24 cellular contexts compared by ENCODE assay signal in genomic region chr10:126109893-126110292, GRCh38.
DNase-seq lines count a peak whose midpoint lies in the region; ATAC-seq, FAIRE-seq and TF ChIP-seq lines count a peak whose summit lies in the region.
"Had no signal": no experiment of that assay in that cellular context is flagged by ENCODE, and none has a peak within 500 bp of the region (broad histone marks: within the 10 kb centered on the region; RNA-seq: fewer than 3 reads in every experiment).

No MANE protein-coding gene starts in this region.

- no peaks in the 10 kb centered on the region; the same call in 1 of the 2 replicates for H4K20me1 ChIP-seq in HepG2 (ENCODE audit: insufficient read depth, low read length)
- H4K20me1 ChIP-seq in K562 (replicated peaks; ENCODE audit: control insufficient read depth, insufficient read depth, low read length) = no peaks in the 10 kb centered on the region
- H4K20me1 ChIP-seq: BLaER1 had no signal

- POLR2A ChIA-PET in HepG2 (lab: Yijun Ruan, JAX) = no interaction called here
- POLR2A ChIA-PET in K562 (lab: Yijun Ruan, JAX) = no interaction called here

- WGBS in HepG2 (ENCODE audit: low lambda C conversion rate) = 18% methylated on average over 5 of the region's 5 CpGs
- WGBS in right lobe of liver (ENCODE audit: insufficient coverage, low coverage, low lambda C conversion rate, missing lambda C conversion rate) = 44% methylated on average over 5 of the region's 5 CpGs
- 0% methylated on average over 4 of the region's 5 CpGs for WGBS in K562 (ENCODE audit: insufficient coverage, low coverage, missing lambda C conversion rate)
- WGBS in tibial nerve, 2 donors = 53 to 69% methylated on average over 5 of the region's 5 CpGs

- DNase-seq in HepG2 (ENCODE audit: low spot score) (no peak), right lobe of liver (no peak), K562 (ENCODE audit: extremely low read depth in 1 of 4, low spot score in 3 of 4) (no peak), NCI-H2029 (lab: John Stamatoyannopoulos, UW) (no peak), retina (no peak), frontal cortex (ENCODE audit: low spot score in 2 of 2) (no peak), tibial nerve (ENCODE audit: low spot score in 2 of 2) (no peak)
- DNase-seq: 8988T; CD4-positive, alpha-beta memory T cell; COR-L47; DMS53; NCI-H1105; NCI-H2029 treated with DMSO at 0.1 percent for 48 hours; NCI-H446 treated with DMSO at 0.1 percent for 48 hours; NCI-H526; SHP77 had no signal

- H3K4me3 Mint-ChIP-seq in nephron = no peak overlapping the region
- H3K4me3 Mint-ChIP-seq: CD4-positive, alpha-beta memory T cell had no signal

- H3K36me3 Mint-ChIP-seq in nephron (ENCODE audit: low read depth) = peaks cover 13% of the 10 kb centered on the region

- no peak overlapping the region for H3K4me2 ChIP-seq in HepG2 (ENCODE audit: low read depth, low read length)
- no peak overlapping the region for H3K4me2 ChIP-seq in K562 (ENCODE audit: insufficient read depth, low read length)
- H3K4me2 ChIP-seq: BLaER1 had no signal

- H3K9me3 Mint-ChIP-seq in nephron = peaks cover 4% of the 10 kb centered on the region

- no TSS peak for BruUV-seq in HepG2 (replicated peaks; lab: Mats Ljungman, UMichigan)
- BruUV-seq in K562 (replicated peaks; lab: Mats Ljungman, UMichigan) = no TSS peak

- TF ChIP-seq POLR2A in HepG2 (IDR thresholded peaks at IDR 0.05; ENCODE audit: insufficient read depth in 1 of 2, low read depth in 2 of 2, low read length in 2 of 2) (no peak), right lobe of liver (IDR thresholded peaks at IDR 0.05) (no peak), K562 (conservative IDR thresholded peaks at IDR 0.05) (no peak), tibial nerve (IDR thresholded peaks at IDR 0.05) (no peak)

- H3K27ac ChIP-seq in HepG2 (ENCODE audit: extremely low read length, insufficient read depth, low read length) (no peak overlapping the region), right lobe of liver (no peak overlapping the region), K562 (ENCODE audit: extremely low read depth, low read depth, low read length) (no peak overlapping the region), tibial nerve (no peak overlapping the region)
- H3K27ac ChIP-seq: BLaER1, HL-60, RWPE1, SK-N-MC had no signal

- H3K9ac ChIP-seq in HepG2 (ENCODE audit: insufficient read depth, low read depth, low read length) = no peak overlapping the region
- no peak overlapping the region for H3K9ac ChIP-seq in K562 (ENCODE audit: insufficient read depth in 1 of 2, low read depth in 2 of 2, low read length in 2 of 2)
- H3K9ac ChIP-seq: BLaER1 had no signal

- ATAC-seq in HepG2 (no peak), right lobe of liver (no peak), K562 (no peak)
- ATAC-seq: Panc1 had no signal

- TF ChIP-seq RAD21 in HepG2 (CRISPR knock-in tag; IDR thresholded peaks at IDR 0.05) (no peak), K562 (CRISPR knock-in tag; conservative IDR thresholded peaks at IDR 0.05 in 1 of 2, IDR thresholded peaks at IDR 0.05 in 1 of 2) (no peak)

- CTCF ChIA-PET in HepG2 (lab: Yijun Ruan, JAX; ENCODE audit: low intra/inter-chr PET ratio, low total read pairs) = no interaction called here
- CTCF ChIA-PET in K562 (lab: Yijun Ruan, JAX; ENCODE audit: low intra/inter-chr PET ratio) = no interaction called here

- FAIRE-seq in HepG2 (lab: Jason Lieb, UNC) (no peak), K562 (lab: Jason Lieb, UNC) (no peak), frontal cortex (lab: Jason Lieb, UNC) (no peak)
- FAIRE-seq: G401.6, H54 had no signal

- H3K9me1 ChIP-seq in K562 (ENCODE audit: control insufficient read depth, insufficient read depth, low read length) = no peaks in the 10 kb centered on the region

- no peak for TF ChIP-seq CTCF in HepG2 (CRISPR knock-in tag; IDR thresholded peaks at IDR 0.05)
- TF ChIP-seq CTCF in right lobe of liver (IDR thresholded peaks at IDR 0.05) = no peak
- no peak for TF ChIP-seq CTCF in K562 (IDR thresholded peaks at IDR 0.05 in 2 of 3, conservative IDR thresholded peaks at IDR 0.05 in 1 of 3; ENCODE audit: insufficient read depth in 2 of 3, low read depth in 1 of 3, low read length in 3 of 3)
- no peak for TF ChIP-seq CTCF in nephron (IDR thresholded peaks at IDR 0.05; ENCODE audit: unreplicated experiment in 3 of 3)
- TF ChIP-seq CTCF in tibial nerve (IDR thresholded peaks at IDR 0.05) = no peak

- H3K79me2 ChIP-seq in HepG2 (ENCODE audit: insufficient read depth, low read length) (no peaks in the 10 kb centered on the region), K562 (ENCODE audit: control insufficient read depth, insufficient read depth, low read length) (no peaks in the 10 kb centered on the region)

- H2AFZ ChIP-seq in HepG2 (ENCODE audit: low read length) (no peak overlapping the region), K562 (ENCODE audit: low read depth, low read length) (no peak overlapping the region)

- in situ Hi-C loops in HepG2 (cut with HindIII; ENCODE audit: extremely low pct_ligation_motif_present, low pct_unique_long_range_greater_than_20kb) (no loop called here), K562 (cut with MboI) (no loop called here)

- no peaks in the 10 kb centered on the region for H3K4me1 ChIP-seq in HepG2 (ENCODE audit: insufficient read depth, low read length)
- no peaks in the 10 kb centered on the region for H3K4me1 ChIP-seq in right lobe of liver
- H3K4me1 ChIP-seq in K562 (replicated peaks in 1 of 2; ENCODE audit: control insufficient read depth in 2 of 2, insufficient read depth in 2 of 2, low read length in 2 of 2) = no peaks in the 10 kb centered on the region
- H3K4me1 ChIP-seq in tibial nerve = peaks cover 0 to 10% (median 2%) of the 10 kb centered on the region in 4 donors
- H3K4me1 ChIP-seq: BLaER1 had no signal

- H3K27me3 Mint-ChIP-seq in nephron (ENCODE audit: low read depth) = no peaks in the 10 kb centered on the region

- no peak for TF ChIP-seq EP300 in HepG2 (IDR thresholded peaks at IDR 0.05; ENCODE audit: low read depth in 2 of 2, low read length in 2 of 2)
- TF ChIP-seq EP300 in HepG2 (CRISPR knock-in tag; IDR thresholded peaks at IDR 0.05; ENCODE audit: borderline replicate concordance) = no peak
- no peak for TF ChIP-seq EP300 in K562 (IDR thresholded peaks at IDR 0.05; ENCODE audit: low read length)
- TF ChIP-seq EP300 in tibial nerve (IDR thresholded peaks at IDR 0.05) = no peak

- peaks cover 41% of the 10 kb centered on the region for H3K4me1 Mint-ChIP-seq in nephron
- H3K4me1 Mint-ChIP-seq: CD4-positive, alpha-beta memory T cell had no signal

- peaks cover 2 to 32% of the 10 kb centered on the region in 2 experiments; a peak in 3 of 5 replicates for H3K27me3 ChIP-seq in HepG2 (ENCODE audit: control insufficient read depth in 1 of 2, insufficient read depth in 2 of 2, low read length in 2 of 2)
- no peaks in the 10 kb centered on the region for H3K27me3 ChIP-seq in right lobe of liver
- H3K27me3 ChIP-seq in K562 (ENCODE audit: control insufficient read depth in 2 of 2, insufficient read depth in 2 of 2, low read length in 2 of 2) = peaks cover 0 to 25% of the 10 kb centered on the region in 2 experiments; a peak in 2 of 5 replicates
- H3K27me3 ChIP-seq in tibial nerve = no peaks in the 10 kb centered on the region
- H3K27me3 ChIP-seq: BLaER1 had no signal

- H3K4me3 ChIP-seq in HepG2 (replicated peaks in 1 of 3; ENCODE audit: insufficient read depth in 1 of 3, low read depth in 2 of 3, low read length in 3 of 3) (no peak overlapping the region), right lobe of liver (no peak overlapping the region), K562 (no peak overlapping the region), tibial nerve (no peak overlapping the region)
- H3K4me3 ChIP-seq: BLaER1, SK-N-MC had no signal

- peak overlapping the region; percentile 78 to 84 (median 80) for H3K27ac Mint-ChIP-seq in nephron
- H3K27ac Mint-ChIP-seq: CD4-positive, alpha-beta memory T cell had no signal

- H3K9me3 ChIP-seq in HepG2 (ENCODE audit: low read length) (no peaks in the 10 kb centered on the region), right lobe of liver (no peaks in the 10 kb centered on the region), K562 (replicated peaks; ENCODE audit: control insufficient read depth, insufficient read depth, low read depth, low read length) (no peaks in the 10 kb centered on the region), tibial nerve (no peaks in the 10 kb centered on the region)
- H3K9me3 ChIP-seq: BLaER1 had no signal

- no peaks in the 10 kb centered on the region for H3K36me3 ChIP-seq in HepG2 (replicated peaks in 1 of 2; ENCODE audit: control insufficient read depth in 1 of 2, insufficient read depth in 2 of 2, low read length in 2 of 2)
- no peaks in the 10 kb centered on the region for H3K36me3 ChIP-seq in right lobe of liver
- H3K36me3 ChIP-seq in K562 (ENCODE audit: control insufficient read depth, insufficient read depth, low read length) = no peaks in the 10 kb centered on the region
- no peaks in the 10 kb centered on the region for H3K36me3 ChIP-seq in tibial nerve
- H3K36me3 ChIP-seq: BLaER1 had no signal

- intact Hi-C loops in HepG2 (cut with micrococcal nuclease; ENCODE audit: unreplicated experiment) (no loop called here), right lobe of liver (cut with DNase I) (no loop called here), K562 (cut with micrococcal nuclease) (no loop called here)

TF ChIP-seq in HepG2, 621 proteins besides CTCF, POLR2A, EP300 and RAD21 (continues in another document):
- no peak for TF ChIP-seq ZNF839 (CRISPR knock-in tag; IDR thresholded peaks at IDR 0.05; ENCODE audit: borderline replicate concordance)
- TF ChIP-seq MEF2D (CRISPR knock-in tag; IDR thresholded peaks at IDR 0.05) = no peak
- TF ChIP-seq HOXA5 (CRISPR knock-in tag; IDR thresholded peaks at IDR 0.05) = no peak
- peak; percentile 63 for TF ChIP-seq MAFF (IDR thresholded peaks at IDR 0.05; ENCODE audit: low read depth, low read length)
- TF ChIP-seq MYC (CRISPR knock-in tag; IDR thresholded peaks at IDR 0.05; ENCODE audit: borderline replicate concordance) = no peak
- TF ChIP-seq EHMT2 (IDR thresholded peaks at IDR 0.05; ENCODE audit: borderline replicate concordance, low read depth, low read length) = no peak
- no peak for TF ChIP-seq GABPA (IDR thresholded peaks at IDR 0.05; ENCODE audit: low read depth, low read length)
- TF ChIP-seq GABPA (CRISPR knock-in tag; IDR thresholded peaks at IDR 0.05; ENCODE audit: low read depth) = no peak
- TF ChIP-seq ZNF780A (CRISPR knock-in tag; IDR thresholded peaks at IDR 0.05) = no peak

TF ChIP-seq in K562, 482 proteins besides CTCF, POLR2A, EP300 and RAD21 (continues in another document):
- TF ChIP-seq RBM39 (optimal IDR thresholded peaks at IDR 0.05; ENCODE audit: low read depth, low read length) (no peak), SNIP1 (IDR thresholded peaks at IDR 0.05; ENCODE audit: low read depth) (no peak)

Comparison
In these comparisons a context has a peak if more than half of its experiments do, and no peak if none do; other contexts are left out.
1. Of the 241 proteins assayed by ChIP-seq in both HepG2 and K562: peak only in HepG2: MAFK; only in K562: none; in both: MAFF; in neither: 239.